13 cellular contexts compared by ENCODE assay signal in the genomic region with DNA sequence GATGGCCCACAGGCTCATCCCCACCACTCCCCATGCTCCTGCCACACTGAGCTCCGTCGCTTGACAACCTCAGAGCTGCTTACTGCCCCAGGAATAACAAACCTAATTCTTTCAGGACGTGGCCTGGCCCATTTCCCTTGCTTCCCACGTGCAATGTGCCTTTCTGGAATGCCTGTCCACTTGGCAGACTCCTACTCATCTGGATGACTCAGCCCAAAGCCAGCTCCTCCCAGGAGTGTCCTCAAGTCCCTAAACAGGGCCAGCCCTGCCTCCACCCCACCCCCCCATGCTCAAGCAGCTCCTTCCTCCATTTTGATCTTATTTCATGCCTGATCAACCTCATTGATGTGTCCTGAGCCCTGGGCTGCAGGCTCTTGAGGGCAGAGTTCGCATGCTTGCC.
DNase-seq lines count a peak whose midpoint lies in the region; ATAC-seq and TF ChIP-seq lines count a peak whose summit lies in the region.
"Had no signal": no experiment of that assay in that cellular context is flagged by ENCODE, and none has a peak within 500 bp of the region (broad histone marks: within the 10 kb centered on the region; RNA-seq: fewer than 3 reads in every experiment).

No MANE protein-coding gene starts in this region.

- POLR2A ChIA-PET in AG04450 (lab: Yijun Ruan, JAX), result no interaction called here
- POLR2A ChIA-PET in IMR-90 (lab: Charles Lee; ENCODE audit: unreplicated experiment), result interaction anchor here (0.6 kb wide), 1 partner anchor 93 kb away, joined by 3 read pairs; no protein-coding TSS in a partner anchor

- H4K91ac ChIP-seq in IMR-90 (ENCODE audit: insufficient read depth, low read depth, low read length), result peak overlapping the region; percentile 91

- BruUV-seq in IMR-90 (replicated peaks; lab: Mats Ljungman, UMichigan), result no TSS peak

- H2BK5ac ChIP-seq in IMR-90 (ENCODE audit: low read depth, low read length, poor library complexity, severe bottlenecking), result peak overlapping the region; percentile 32

- H2AK5ac ChIP-seq in IMR-90 (ENCODE audit: low read depth, low read length), result peak overlapping the region; percentile 94; the same call in 1 of the 2 replicates

- no peak overlapping the region for H3K4me2 ChIP-seq in IMR-90 (ENCODE audit: low read depth, low read length)

- peak overlapping the region; percentile 93 for H2BK20ac ChIP-seq in IMR-90 (ENCODE audit: low read depth, low read length)

- H3K4me3 ChIP-seq in AG04450 (ENCODE audit: low read depth, low read length) (no peak overlapping the region), IMR-90 (ENCODE audit: insufficient read depth, low read depth, low read length) (no peak overlapping the region), lung (no peak overlapping the region), esophagus squamous epithelium (no peak overlapping the region)
- H3K4me3 ChIP-seq: ascending aorta had no signal

- H3K18ac ChIP-seq in IMR-90 (ENCODE audit: low read depth, low read length), result peak overlapping the region; percentile 58; the same call in 1 of the 2 replicates

- CTCF ChIA-PET in AG04450 (lab: Charles Lee) (no interaction called here), IMR-90 (lab: Yijun Ruan, JAX) (no interaction called here)

- no peak overlapping the region for H3K56ac ChIP-seq in IMR-90 (ENCODE audit: extremely low read depth, insufficient read depth, low read length)

- H2BK15ac ChIP-seq in IMR-90 (ENCODE audit: low read depth, low read length), result peak overlapping the region; percentile 81; the same call in 1 of the 3 replicates

- no peaks in the 10 kb centered on the region for H4K20me1 ChIP-seq in IMR-90 (ENCODE audit: insufficient read depth, low read length)

- peaks cover 10% of the 10 kb centered on the region for H3K9me1 ChIP-seq in IMR-90 (ENCODE audit: insufficient read depth, low read length)

- H3K36me3 ChIP-seq in IMR-90 (ENCODE audit: control insufficient read depth, insufficient read depth, low read length), result no peaks in the 10 kb centered on the region
- H3K36me3 ChIP-seq in lung (ENCODE audit: control insufficient read depth in 2 of 2, insufficient read depth in 2 of 2, low read length in 2 of 2), result no peaks in the 10 kb centered on the region
- H3K36me3 ChIP-seq in esophagus squamous epithelium, result no peaks in the 10 kb centered on the region
- H3K36me3 ChIP-seq: ascending aorta had no signal

- H4K5ac ChIP-seq in IMR-90 (ENCODE audit: low read depth, low read length), result peak overlapping the region; percentile 60; the same call in 1 of the 2 replicates

- peak overlapping the region; percentile 67 for H2AFZ ChIP-seq in IMR-90 (replicated peaks; ENCODE audit: low read length, poor library complexity)

- peak overlapping the region; percentile 79 for H2AK9ac ChIP-seq in IMR-90 (replicated peaks; ENCODE audit: low read depth, low read length, poor library complexity)

- H3K14ac ChIP-seq in IMR-90 (replicated peaks; ENCODE audit: low read depth, low read length), result peak overlapping the region; percentile 93

- peak; percentile 82 for ATAC-seq in IMR-90 (ENCODE audit: low read depth)
- ATAC-seq in lung (ENCODE audit: insufficient read depth, low FRiP score), result no peak
- ATAC-seq: activated CD4-positive, CD25-positive, alpha-beta regulatory T cell treated with anti-CD3 and anti-CD28 coated beads, Interleukin-2, amount 50 U/mL, for 24 hours had no signal

- H3K23ac ChIP-seq in IMR-90 (ENCODE audit: low read depth, low read length), result peak overlapping the region; percentile 63

- no peak for TF ChIP-seq RAD21 in IMR-90 (IDR thresholded peaks at IDR 0.05; ENCODE audit: low read length)

- in situ Hi-C loops in IMR-90 (cut with MboI; ENCODE audit: low sequenced_read_pairs), result loop anchor here (10.0 kb wide), 1 partner anchor 661 kb away; the partner anchor contains the start of gene SHH

- no peak overlapping the region for H3K9ac ChIP-seq in IMR-90 (ENCODE audit: low read depth, low read length)

- DNase-seq in AG04450 (ENCODE audit: low read depth, low spot score), result peak; percentile 30
- peak; percentile 90 for DNase-seq in IMR-90
- peak; percentile 16 for DNase-seq in dedifferentiated amniotic fluid mesenchymal stem cell (ENCODE audit: extremely low spot score)
- peak; percentile 56 for DNase-seq in lung (ENCODE audit: low spot score)
- DNase-seq in stimulated activated naive CD4-positive, alpha-beta T cell treated with Interleukin-2 at 50 U/mL for 16 hours (lab: John Stamatoyannopoulos, UW), result no peak
- no peak for DNase-seq in esophagus squamous epithelium (lab: John Stamatoyannopoulos, UW)
- DNase-seq in middle frontal gyrus (ENCODE audit: extremely low spot score, low spot score), result no peak
- DNase-seq in GDM1 (lab: John Stamatoyannopoulos, UW), result no peak
- DNase-seq: activated T-cell treated with anti-CD3 and anti-CD28 coated beads, Interleukin-2, amount 50 U/mL, for 1 hour; NCI-H524 treated with DMSO at 0.1 percent for 48 hours; substantia nigra had no signal

- H3K4me1 ChIP-seq in IMR-90 (ENCODE audit: control insufficient read depth, insufficient read depth, low read length), result peaks cover 11% of the 10 kb centered on the region
- peaks cover 0 to 8% of the 10 kb centered on the region in 2 donors for H3K4me1 ChIP-seq in lung (ENCODE audit: control insufficient read depth in 2 of 2, insufficient read depth in 2 of 2, low read length in 2 of 2)
- peaks cover 0 to 4% (median 0%) of the 10 kb centered on the region in 3 donors for H3K4me1 ChIP-seq in esophagus squamous epithelium
- H3K4me1 ChIP-seq: ascending aorta had no signal

- H3K27me3 ChIP-seq in AG04450 (ENCODE audit: control insufficient read depth, insufficient read depth, low read length), result no peaks in the 10 kb centered on the region
- no peaks in the 10 kb centered on the region for H3K27me3 ChIP-seq in IMR-90 (ENCODE audit: control insufficient read depth, insufficient read depth, low read length)
- no peaks in the 10 kb centered on the region for H3K27me3 ChIP-seq in lung (ENCODE audit: control insufficient read depth, insufficient read depth)
- H3K27me3 ChIP-seq in esophagus squamous epithelium, result peaks cover 0 to 16% (median 0%) of the 10 kb centered on the region in 4 donors
- H3K27me3 ChIP-seq: ascending aorta had no signal

- dilution Hi-C loops in IMR-90 (cut with HindIII; ENCODE audit: low sequenced_read_pairs, unreplicated experiment), result no loop called here

- H3K27ac ChIP-seq in AG04450 (ENCODE audit: low read depth, low read length) (no peak overlapping the region), IMR-90 (ENCODE audit: insufficient read depth, low read length) (peak overlapping the region; percentile 53), lung (ENCODE audit: low read depth in 1 of 2, low read length in 1 of 2) (peak overlapping the region in 1 of 2 donors; percentile 32), esophagus squamous epithelium (no peak overlapping the region)
- H3K27ac ChIP-seq: ascending aorta had no signal

- H4K8ac ChIP-seq in IMR-90 (ENCODE audit: low read depth in 2 of 2, low read length in 2 of 2), result peak overlapping the region in 1 of 2 experiments; percentile 91; a peak in 2 of 4 replicates

- H3K9me3 ChIP-seq in AG04450 (ENCODE audit: control insufficient read depth, insufficient read depth, low read length) (peaks cover 23% of the 10 kb centered on the region), IMR-90 (ENCODE audit: control insufficient read depth, insufficient read depth, low read length) (no peaks in the 10 kb centered on the region; the same call in 1 of the 2 replicates), lung (ENCODE audit: control insufficient read depth in 2 of 2, insufficient read depth in 1 of 2, low read length in 1 of 2) (peaks cover 0 to 2% of the 10 kb centered on the region in 2 donors), esophagus squamous epithelium (no peaks in the 10 kb centered on the region)
- H3K9me3 ChIP-seq: ascending aorta had no signal

- WGBS in IMR-90 (ENCODE audit: extremely low coverage in 2 of 2, insufficient read length in 1 of 2), 2 experiments, result 0% methylated on average over 2 of the region's 5 CpGs; no CpG with 5 or more reads in 1 of the 2 experiments
- 62 to 74% methylated on average over 5 of the region's 5 CpGs for WGBS in lung, 2 donors
- WGBS in esophagus squamous epithelium, 2 donors, result 15 to 22% methylated on average over 4 of the region's 5 CpGs

- H3K79me1 ChIP-seq in IMR-90 (ENCODE audit: low read depth in 1 of 2, low read length in 2 of 2), result no peaks in the 10 kb centered on the region

- intact Hi-C loops in IMR-90 (cut with micrococcal nuclease), result loop anchor here (10.0 kb wide), 1 partner anchor 279 kb away; no protein-coding TSS in a partner anchor
- intact Hi-C loops in esophagus squamous epithelium (cut with DNase I), result no loop called here

- peak overlapping the region; percentile 94 for H2BK120ac ChIP-seq in IMR-90 (ENCODE audit: low read depth, low read length)

- TF ChIP-seq POLR2A in IMR-90 (IDR thresholded peaks at IDR 0.05; ENCODE audit: low read depth, low read length) (no peak), esophagus squamous epithelium (IDR thresholded peaks at IDR 0.05) (no peak)

- TF ChIP-seq CTCF in AG04450 (IDR thresholded peaks at IDR 0.05; ENCODE audit: low read depth, low read length) (no peak), IMR-90 (conservative IDR thresholded peaks at IDR 0.05; ENCODE audit: low read depth, low read length) (no peak), lung (IDR thresholded peaks at IDR 0.05; ENCODE audit: control extremely low read depth, extremely low read depth) (no peak), esophagus squamous epithelium (IDR thresholded peaks at IDR 0.05) (no peak)

- peak overlapping the region; percentile 97 for H3K4ac ChIP-seq in IMR-90 (ENCODE audit: low read depth, low read length)

TF ChIP-seq in IMR-90, 13 proteins besides CTCF, POLR2A, EP300 and RAD21 (continues in another document):
- TF ChIP-seq SMC3 (IDR thresholded peaks at IDR 0.05; ENCODE audit: low read depth, low read length), result no peak
- peak; percentile 56 for TF ChIP-seq MAZ (IDR thresholded peaks at IDR 0.05; ENCODE audit: borderline replicate concordance, low read depth, low read length)
- TF ChIP-seq MXI1 (IDR thresholded peaks at IDR 0.05; ENCODE audit: borderline replicate concordance, low read depth, low read length), result peak; percentile 87
- peak; percentile 97 for TF ChIP-seq BHLHE40 (IDR thresholded peaks at IDR 0.05; ENCODE audit: low read depth, low read length)
- TF ChIP-seq CEBPB (IDR thresholded peaks at IDR 0.05; ENCODE audit: low read depth, low read length), result no peak
- no peak for TF ChIP-seq RFX5 (IDR thresholded peaks at IDR 0.05; ENCODE audit: low read depth, low read length)
- TF ChIP-seq, protein P1, sequence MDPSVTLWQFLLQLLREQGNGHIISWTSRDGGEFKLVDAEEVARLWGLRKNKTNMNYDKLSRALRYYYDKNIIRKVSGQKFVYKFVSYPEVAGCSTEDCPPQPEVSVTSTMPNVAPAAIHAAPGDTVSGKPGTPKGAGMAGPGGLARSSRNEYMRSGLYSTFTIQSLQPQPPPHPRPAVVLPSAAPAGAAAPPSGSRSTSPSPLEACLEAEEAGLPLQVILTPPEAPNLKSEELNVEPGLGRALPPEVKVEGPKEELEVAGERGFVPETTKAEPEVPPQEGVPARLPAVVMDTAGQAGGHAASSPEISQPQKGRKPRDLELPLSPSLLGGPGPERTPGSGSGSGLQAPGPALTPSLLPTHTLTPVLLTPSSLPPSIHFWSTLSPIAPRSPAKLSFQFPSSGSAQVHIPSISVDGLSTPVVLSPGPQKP (IDR thresholded peaks at IDR 0.05; ENCODE audit: borderline replicate concordance, low read depth, low read length), result no peak

Comparison
In these comparisons a context has a peak if more than half of its experiments do, and no peak if none do; other contexts are left out.
1. DNase-seq: peak in AG04450 (single experiment), IMR-90 (single experiment), dedifferentiated amniotic fluid mesenchymal stem cell (single experiment) and lung (single experiment); none in stimulated activated naive CD4-positive, alpha-beta T cell treated with Interleukin-2 at 50 U/mL for 16 hours (single experiment), esophagus squamous epithelium (single experiment), middle frontal gyrus (single experiment) and GDM1 (single experiment).